20 cellular contexts compared by ENCODE assay signal in genomic region chr12:52323416-52324067, GRCh38. TPM values are rescaled to one million over a fixed set of nuclear protein-coding genes. Genes with fewer than 3 reads are reported as not detected.
DNase-seq lines count a peak whose midpoint lies in the region; TF ChIP-seq lines count a peak whose summit lies in the region.
"Had no signal": no experiment of that assay in that cellular context is flagged by ENCODE, and none has a peak within 500 bp of the region (broad histone marks: within the 10 kb centered on the region; RNA-seq: fewer than 3 reads in every experiment).

No MANE protein-coding gene starts in this region.

- peaks cover 0 to 7% (median 0%) of the 10 kb centered on the region in 6 donors for H3K4me1 ChIP-seq in spleen
- peaks cover 7% of the 10 kb centered on the region in 2 donors for H3K4me1 ChIP-seq in ascending aorta

- no peak overlapping the region for H3K4me3 Mint-ChIP-seq in activated naive CD4-positive, alpha-beta T cell treated with anti-CD3 and anti-CD28 coated beads, Interleukin-2, amount 10 ng/mL, durations not matched to agents 7 days and 5 days
- H3K4me3 Mint-ChIP-seq in glutamatergic neuron (ENCODE audit: unreplicated experiment), result no peak overlapping the region
- H3K4me3 Mint-ChIP-seq: CD8-positive, alpha-beta T cell had no signal

- H3K9me3 ChIP-seq in spleen (no peaks in the 10 kb centered on the region), ascending aorta (no peaks in the 10 kb centered on the region)
- H3K9me3 ChIP-seq: BLaER1 treated with 17β-estradiol and CSF1 and Interleukin-3, amounts not matched to agents 10 nM and 100 nM; SJSA1 had no signal

- DNase-seq in activated naive CD4-positive, alpha-beta T cell treated with anti-CD3 and anti-CD28 coated beads, Interleukin-2, amount 10 ng/mL, durations not matched to agents 7 days and 5 days, result peak; percentile 15
- DNase-seq in activated naive CD4-positive, alpha-beta T cell (lab: John Stamatoyannopoulos, UW), result no peak
- DNase-seq in NCI-H1436 treated with DMSO at 0.1 percent for 48 hours (lab: John Stamatoyannopoulos, UW), result peak; percentile 74
- peak; percentile 2 for DNase-seq in glutamatergic neuron
- DNase-seq in spleen, result peak; percentile 41
- DNase-seq in ascending aorta (ENCODE audit: low spot score in 2 of 2), result no peak
- DNase-seq in SKM-1 treated with dmso at 0.1 percent for 144 hours (lab: John Stamatoyannopoulos, UW; ENCODE audit: unreplicated experiment), result no peak
- DNase-seq: CD8-positive, alpha-beta T cell; DMS79; MM.1S; NCI-H1092; NCI-H187 treated with DMSO at 0.1 percent for 48 hours; NCI-H2171 treated with DMSO at 0.1 percent for 48 hours; NCI-H446; NCI-H526 treated with DMSO at 0.1 percent for 48 hours; PC-3 had no signal

- intact Hi-C loops in spleen (cut with DNase I; ENCODE audit: low total_unique reads), result no loop called here
- intact Hi-C loops in ascending aorta (cut with DNase I), result no loop called here

- no peak overlapping the region for H3K4me3 ChIP-seq in spleen
- H3K4me3 ChIP-seq in ascending aorta, result no peak overlapping the region
- H3K4me3 ChIP-seq: BLaER1 treated with 17β-estradiol and CSF1 and Interleukin-3, amounts not matched to agents 10 nM and 100 nM; SJSA1 had no signal

- no peak for TF ChIP-seq POLR2A in spleen (IDR thresholded peaks at IDR 0.05)

- H3K36me3 ChIP-seq in spleen (no peaks in the 10 kb centered on the region), ascending aorta (no peaks in the 10 kb centered on the region)
- H3K36me3 ChIP-seq: BLaER1 treated with 17β-estradiol and CSF1 and Interleukin-3, amounts not matched to agents 10 nM and 100 nM; SJSA1 had no signal

- H3K27me3 Mint-ChIP-seq in activated naive CD4-positive, alpha-beta T cell treated with anti-CD3 and anti-CD28 coated beads, Interleukin-2, amount 10 ng/mL, durations not matched to agents 7 days and 5 days, result peaks cover 72% of the 10 kb centered on the region
- peaks cover 9% of the 10 kb centered on the region for H3K27me3 Mint-ChIP-seq in glutamatergic neuron (ENCODE audit: unreplicated experiment)

- H3K27me3 ChIP-seq in spleen (replicated peaks in 1 of 7) (peaks cover 0 to 68% (median 7%) of the 10 kb centered on the region in 7 donors), ascending aorta (no peaks in the 10 kb centered on the region)
- H3K27me3 ChIP-seq: BLaER1 treated with 17β-estradiol and CSF1 and Interleukin-3, amounts not matched to agents 10 nM and 100 nM; SJSA1 had no signal

- CTCF ChIA-PET in activated naive CD4-positive, alpha-beta T cell treated with anti-CD3 and anti-CD28 coated beads, Interleukin-2, amount 10 ng/mL, durations not matched to agents 7 days and 5 days (lab: Charles Lee), result interaction anchor here (4.3 kb wide), 1 partner anchor 102 kb away, joined by 22 read pairs; no protein-coding TSS in a partner anchor

- TF ChIP-seq CTCF in glutamatergic neuron (IDR thresholded peaks at IDR 0.05; ENCODE audit: partially characterized antibody, unreplicated experiment), result no peak
- no peak for TF ChIP-seq CTCF in spleen (IDR thresholded peaks at IDR 0.05 in 8 of 11, conservative IDR thresholded peaks at IDR 0.05 in 3 of 11)
- TF ChIP-seq CTCF in ascending aorta (IDR thresholded peaks at IDR 0.05), result no peak

- peaks cover 9% of the 10 kb centered on the region for H3K4me1 Mint-ChIP-seq in activated naive CD4-positive, alpha-beta T cell treated with anti-CD3 and anti-CD28 coated beads, Interleukin-2, amount 10 ng/mL, durations not matched to agents 7 days and 5 days
- no peaks in the 10 kb centered on the region for H3K4me1 Mint-ChIP-seq in glutamatergic neuron (ENCODE audit: low read depth, unreplicated experiment)

- no peak overlapping the region for H3K27ac ChIP-seq in spleen
- no peak overlapping the region for H3K27ac ChIP-seq in ascending aorta
- H3K27ac ChIP-seq: BLaER1 treated with 17β-estradiol and CSF1 and Interleukin-3, amounts not matched to agents 10 nM and 100 nM; SJSA1 had no signal

- no peaks in the 10 kb centered on the region for H3K9me3 Mint-ChIP-seq in activated naive CD4-positive, alpha-beta T cell treated with anti-CD3 and anti-CD28 coated beads, Interleukin-2, amount 10 ng/mL, durations not matched to agents 7 days and 5 days
- H3K9me3 Mint-ChIP-seq in glutamatergic neuron (ENCODE audit: unreplicated experiment), result peaks cover 4% of the 10 kb centered on the region
- H3K9me3 Mint-ChIP-seq: CD8-positive, alpha-beta T cell had no signal

- 84 to 89% (median 86%) methylated on average over 8 to 10 of the region's 10 CpGs for WGBS in spleen, 5 donors

- no peaks in the 10 kb centered on the region for H3K36me3 Mint-ChIP-seq in activated naive CD4-positive, alpha-beta T cell treated with anti-CD3 and anti-CD28 coated beads, Interleukin-2, amount 10 ng/mL, durations not matched to agents 7 days and 5 days
- peaks cover 3% of the 10 kb centered on the region for H3K36me3 Mint-ChIP-seq in glutamatergic neuron (ENCODE audit: unreplicated experiment)
- H3K36me3 Mint-ChIP-seq: CD8-positive, alpha-beta T cell had no signal

- H3K27ac Mint-ChIP-seq in activated naive CD4-positive, alpha-beta T cell treated with anti-CD3 and anti-CD28 coated beads, Interleukin-2, amount 10 ng/mL, durations not matched to agents 7 days and 5 days, result no peak overlapping the region
- H3K27ac Mint-ChIP-seq in glutamatergic neuron (ENCODE audit: unreplicated experiment), result no peak overlapping the region
- H3K27ac Mint-ChIP-seq: CD8-positive, alpha-beta T cell had no signal

RNA-seq across cellular contexts. Expression of gene KRT83, which starts 2.3 kb away (rescaled TPM):
- total RNA-seq in glutamatergic neuron (ENCODE audit: unreplicated experiment) (not detected), spleen (not detected), ascending aorta (not detected)
- not detected for polyA plus RNA-seq in spleen
- total RNA-seq: CD8-positive, alpha-beta T cell; H1; LHCN-M2; SJSA1 had no signal
- polyA plus RNA-seq: H1 had no signal

RNA-seq across cellular contexts. Expression of gene KRT81, which starts 32.2 kb away (rescaled TPM):
- total RNA-seq in glutamatergic neuron (ENCODE audit: unreplicated experiment) (not detected), spleen (not detected), ascending aorta (not detected)
- under 1 TPM in 2 of 3 donors, not detected in 1; 0.05 to 0.37 TPM for polyA plus RNA-seq in spleen
- total RNA-seq: CD8-positive, alpha-beta T cell; H1 had no signal
- polyA plus RNA-seq: H1 had no signal

RNA-seq across cellular contexts. Expression of gene KRT85, which starts 43.7 kb away (rescaled TPM):
- total RNA-seq in glutamatergic neuron (ENCODE audit: unreplicated experiment), result not detected
- total RNA-seq in spleen, result under 1 TPM in 1 of 7 donors, not detected in 6; 0.52 TPM
- polyA plus RNA-seq in spleen, result not detected
- total RNA-seq in ascending aorta, result not detected
- total RNA-seq: CD8-positive, alpha-beta T cell; H1; LHCN-M2; PC-3; SJSA1 had no signal
- polyA plus RNA-seq: H1 had no signal

RNA-seq across cellular contexts. Expression of gene KRT86, which starts 49.1 kb away (rescaled TPM):
- total RNA-seq in glutamatergic neuron (ENCODE audit: unreplicated experiment), result not detected
- total RNA-seq in spleen, result under 1 TPM in 2 of 7 donors, not detected in 5; 0.17 to 0.26 TPM
- polyA plus RNA-seq in spleen, result under 1 TPM in 2 of 3 donors, not detected in 1; 0.08 to 0.09 TPM
- total RNA-seq in ascending aorta, result 0.96 TPM
- total RNA-seq: H1 had no signal

Comparison
In these comparisons a context has a peak if more than half of its experiments do, and no peak if none do; other contexts are left out.
1. DNase-seq: peak in activated naive CD4-positive, alpha-beta T cell treated with anti-CD3 and anti-CD28 coated beads, Interleukin-2, amount 10 ng/mL, durations not matched to agents 7 days and 5 days (single experiment), NCI-H1436 treated with DMSO at 0.1 percent for 48 hours (single experiment), glutamatergic neuron (single experiment) and spleen (single experiment); none in activated naive CD4-positive, alpha-beta T cell (0 of 4), ascending aorta (0 of 2) and SKM-1 treated with dmso at 0.1 percent for 144 hours (single experiment).